ENCODE assay signal across 8 cellular contexts in genomic region chr7:137935849-137936508, GRCh38.
DNase-seq lines count a peak whose midpoint lies in the region; ATAC-seq, FAIRE-seq and TF ChIP-seq lines count a peak whose summit lies in the region.

No MANE protein-coding gene starts in this region.

- POLR2A ChIA-PET in K562 (lab: Yijun Ruan, JAX) = interaction anchor here (0.7 to 1.5 kb wide), 3 partner anchors 14 to 22 kb away, joined by 3 to 5 read pairs (median 4); no protein-coding TSS in a partner anchor
- POLR2A ChIA-PET in naive thymus-derived CD8-positive, alpha-beta T cell (lab: Charles Lee) = interaction anchor here (2.4 kb wide), 1 partner anchor 66 kb away, joined by 11 read pairs; the partner anchor contains the start of gene CREB3L2

- H3K27ac Mint-ChIP-seq in naive thymus-derived CD8-positive, alpha-beta T cell = peak overlapping the region; percentile 73 to 98 (median 92)

- peak overlapping the region; percentile 69 for H2AFZ ChIP-seq in K562 (ENCODE audit: low read depth, low read length)

- no peaks in the 10 kb centered on the region for H3K9me3 Mint-ChIP-seq in naive thymus-derived CD8-positive, alpha-beta T cell

- WGBS in K562 (ENCODE audit: insufficient coverage, low coverage, missing lambda C conversion rate) = 31% methylated on average over 8 of the region's 8 CpGs

- H3K4me3 ChIP-seq in K562 = no peak overlapping the region; the same call in 1 of the 2 replicates

- peak; percentile 42 for TF ChIP-seq EP300 in K562 (IDR thresholded peaks at IDR 0.05; ENCODE audit: low read length)

- no peak for TF ChIP-seq POLR2A in K562 (conservative IDR thresholded peaks at IDR 0.05)

- H3K9me3 ChIP-seq in K562 (replicated peaks; ENCODE audit: control insufficient read depth, insufficient read depth, low read depth, low read length) = no peaks in the 10 kb centered on the region

- peaks cover 19 to 43% (median 39%) of the 10 kb centered on the region in 4 donors for H3K4me1 Mint-ChIP-seq in naive thymus-derived CD8-positive, alpha-beta T cell

- TF ChIP-seq RAD21 in K562 (CRISPR knock-in tag; conservative IDR thresholded peaks at IDR 0.05 in 1 of 2, IDR thresholded peaks at IDR 0.05 in 1 of 2) = no peak

- H3K36me3 ChIP-seq in K562 (ENCODE audit: control insufficient read depth, insufficient read depth, low read length) = peaks cover 6% of the 10 kb centered on the region

- H3K27me3 Mint-ChIP-seq in naive thymus-derived CD8-positive, alpha-beta T cell = no peaks in the 10 kb centered on the region

- H3K79me2 ChIP-seq in K562 (ENCODE audit: control insufficient read depth, insufficient read depth, low read length) = peaks cover 87% of the 10 kb centered on the region

- peak; percentile 86 for DNase-seq in GF-D8 (lab: John Stamatoyannopoulos, UW)
- peak in 2 of 4 experiments; percentile 61 to 79 for DNase-seq in K562 (ENCODE audit: extremely low read depth in 1 of 4, low spot score in 3 of 4)
- DNase-seq in naive thymus-derived CD8-positive, alpha-beta T cell = peak in 1 of 10 donors; percentile 4
- no peak for DNase-seq in cerebellar cortex (ENCODE audit: low spot score)
- no peak for DNase-seq in stimulated activated CD4-positive, alpha-beta T cell treated with anti-CD3 and anti-CD28 coated beads, Interleukin-1b, Interleukin-23, amount 100 ng/mL, for 48 hours
- DNase-seq in activated CD4-positive, CD25-positive, alpha-beta regulatory T cell treated with anti-CD3 and anti-CD28 coated beads, Interleukin-2, amount 50 U/mL, for 72 hours = no peak

- CTCF ChIA-PET in K562 (lab: Yijun Ruan, JAX; ENCODE audit: low intra/inter-chr PET ratio) = no interaction called here

- in situ Hi-C loops in K562 (cut with MboI) = no loop called here

- H3K27me3 ChIP-seq in K562 (ENCODE audit: control insufficient read depth in 2 of 2, insufficient read depth in 2 of 2, low read length in 2 of 2) = no peaks in the 10 kb centered on the region

- ATAC-seq in HG03442 (IDR thresholded peaks at IDR 0.05; ENCODE audit: unreplicated experiment) (peak; percentile 23), K562 (peak; percentile 55), GM21526 (IDR thresholded peaks at IDR 0.05; ENCODE audit: low FRiP score, unreplicated experiment) (no peak)
- ATAC-seq in naive thymus-derived CD8-positive, alpha-beta T cell = peak; percentile 39 to 48

- peak; percentile 51 for FAIRE-seq in K562 (lab: Jason Lieb, UNC)

- no TSS peak for BruUV-seq in K562 (replicated peaks; lab: Mats Ljungman, UMichigan)

- peak overlapping the region; percentile 60 for H3K27ac ChIP-seq in K562 (ENCODE audit: extremely low read depth, low read depth, low read length)

- H3K4me1 ChIP-seq in K562 (replicated peaks in 1 of 2; ENCODE audit: control insufficient read depth in 2 of 2, insufficient read depth in 2 of 2, low read length in 2 of 2) = peaks cover 21 to 66% of the 10 kb centered on the region in 2 experiments

- H3K4me2 ChIP-seq in K562 (ENCODE audit: insufficient read depth, low read length) = peak overlapping the region; percentile 54

- no peaks in the 10 kb centered on the region for H4K20me1 ChIP-seq in K562 (replicated peaks; ENCODE audit: control insufficient read depth, insufficient read depth, low read length)

- peaks cover 0 to 5% (median 0%) of the 10 kb centered on the region in 3 donors for H3K36me3 Mint-ChIP-seq in naive thymus-derived CD8-positive, alpha-beta T cell

- peak overlapping the region; percentile 33 to 40; a peak in 3 of 4 replicates for H3K9ac ChIP-seq in K562 (ENCODE audit: insufficient read depth in 1 of 2, low read depth in 2 of 2, low read length in 2 of 2)

- intact Hi-C loops in K562 (cut with micrococcal nuclease) = loop anchor here (2.0 kb wide), 1 partner anchor 31 kb away; no protein-coding TSS in a partner anchor

- TF ChIP-seq CTCF in K562 (IDR thresholded peaks at IDR 0.05 in 2 of 3, conservative IDR thresholded peaks at IDR 0.05 in 1 of 3; ENCODE audit: insufficient read depth in 2 of 3, low read depth in 1 of 3, low read length in 3 of 3) = no peak

- H3K4me3 Mint-ChIP-seq in naive thymus-derived CD8-positive, alpha-beta T cell = peak overlapping the region; percentile 46 to 90 (median 80)

- no peaks in the 10 kb centered on the region for H3K9me1 ChIP-seq in K562 (ENCODE audit: control insufficient read depth, insufficient read depth, low read length)

TF ChIP-seq in K562, 482 proteins besides CTCF, POLR2A, EP300 and RAD21 (continues in another document):
- no peak for TF ChIP-seq ZNF780A (CRISPR knock-in tag; IDR thresholded peaks at IDR 0.05)
- no peak for TF ChIP-seq SRF (CRISPR knock-in tag; IDR thresholded peaks at IDR 0.05)
- TF ChIP-seq SPI1 (IDR thresholded peaks at IDR 0.05; ENCODE audit: borderline replicate concordance, low read depth, low read length) = peak; percentile 77; the same call in 1 of the 2 replicates
- TF ChIP-seq ZNF77 (CRISPR knock-in tag; IDR thresholded peaks at IDR 0.05) = no peak
- no peak for TF ChIP-seq TCF3 (CRISPR knock-in tag; IDR thresholded peaks at IDR 0.05)
- TF ChIP-seq MED1 (CRISPR knock-in tag; IDR thresholded peaks at IDR 0.05; ENCODE audit: borderline replicate concordance) = no peak
- no peak for TF ChIP-seq ZNF140 (CRISPR knock-in tag; IDR thresholded peaks at IDR 0.05)
- TF ChIP-seq SFPQ (IDR thresholded peaks at IDR 0.05; ENCODE audit: low read depth, low read length) = no peak
- no peak for TF ChIP-seq ETV6 (IDR thresholded peaks at IDR 0.05; ENCODE audit: borderline replicate concordance in 1 of 2, low read depth in 2 of 2, low read length in 1 of 2)
- TF ChIP-seq ETV6 (CRISPR knock-in tag; IDR thresholded peaks at IDR 0.05; ENCODE audit: borderline replicate concordance) = no peak
- no peak for TF ChIP-seq RB1 (IDR thresholded peaks at IDR 0.05; ENCODE audit: low read depth)
- no peak for TF ChIP-seq LEF1 (IDR thresholded peaks at IDR 0.05)
- no peak for TF ChIP-seq TAL1 (IDR thresholded peaks at IDR 0.05)
- no peak for TF ChIP-seq NR4A1 (CRISPR knock-in tag; IDR thresholded peaks at IDR 0.05)
- TF ChIP-seq NR4A1 (tag; IDR thresholded peaks at IDR 0.05) = peak; percentile 45; the same call in 1 of the 2 replicates
- peak; percentile 44; the same call in 1 of the 2 replicates for TF ChIP-seq MYBL2 (IDR thresholded peaks at IDR 0.05; ENCODE audit: low read depth)
- TF ChIP-seq MYBL2 (CRISPR knock-in tag; IDR thresholded peaks at IDR 0.05; ENCODE audit: borderline replicate concordance) = no peak
- peak; percentile 69 for TF ChIP-seq NR2C1 (IDR thresholded peaks at IDR 0.05)
- peak; percentile 63; the same call in 1 of the 2 replicates for TF ChIP-seq NR2C1 (tag; IDR thresholded peaks at IDR 0.05)
- peak; percentile 53; the same call in 1 of the 2 replicates for TF ChIP-seq CTBP1 (IDR thresholded peaks at IDR 0.05; ENCODE audit: borderline replicate concordance)
- peak; percentile 50; the same call in 1 of the 2 replicates for TF ChIP-seq TEAD2 (tag; IDR thresholded peaks at IDR 0.05)
- no peak for TF ChIP-seq MAFF (IDR thresholded peaks at IDR 0.05; ENCODE audit: low read length)
- TF ChIP-seq TGIF2 (CRISPR knock-in tag; IDR thresholded peaks at IDR 0.05) = no peak
- TF ChIP-seq ZNF124 (CRISPR knock-in tag; IDR thresholded peaks at IDR 0.05) = no peak
- TF ChIP-seq CTCFL (IDR thresholded peaks at IDR 0.05; ENCODE audit: borderline replicate concordance, insufficient read depth, low read depth, low read length, poor library complexity, severe bottlenecking) = no peak
- no peak for TF ChIP-seq ZNF785 (CRISPR knock-in tag; IDR thresholded peaks at IDR 0.05)
- no peak for TF ChIP-seq ESRRB (CRISPR knock-in tag; IDR thresholded peaks at IDR 0.05; ENCODE audit: borderline replicate concordance)
- TF ChIP-seq ZNF696 (CRISPR knock-in tag; conservative IDR thresholded peaks at IDR 0.05) = no peak
- TF ChIP-seq BHLHE40 (IDR thresholded peaks at IDR 0.05; ENCODE audit: low read length) = peak; percentile 46; the same call in 1 of the 2 replicates
